Comparison of ENCODE assay signal across 1 cellular context in genomic region chr7:87345166-87345927, GRCh38.
A peak's percentile ranks its signal among the peaks of the same experiment; 100 is the strongest.
TF ChIP-seq lines count a peak whose summit lies in the region.

Gene CROT, plus strand, starts transcription at chr7:87345664. Its CDS starts 3,405 bp downstream, at chr7:87349069.

TF ChIP-seq in HepG2, 621 proteins besides CTCF, POLR2A, EP300 and RAD21 (continued from another document and continues in another):
- TF ChIP-seq GRHL1 (CRISPR knock-in tag; conservative IDR thresholded peaks at IDR 0.05) (no peak), ONECUT2 (CRISPR knock-in tag; IDR thresholded peaks at IDR 0.05) (peak; percentile 23; the same call in 1 of the 2 replicates), BCLAF1 (IDR thresholded peaks at IDR 0.05) (no peak), ZNF136 (CRISPR knock-in tag; IDR thresholded peaks at IDR 0.05; ENCODE audit: low read depth) (no peak), ZNF205 (CRISPR knock-in tag; IDR thresholded peaks at IDR 0.05) (peak; percentile 65; the same call in 1 of the 2 replicates), ZNF772 (CRISPR knock-in tag; IDR thresholded peaks at IDR 0.05) (peak; percentile 90), ZUFSP (CRISPR knock-in tag; IDR thresholded peaks at IDR 0.05; ENCODE audit: borderline replicate concordance) (no peak), CEBPB (IDR thresholded peaks at IDR 0.05; ENCODE audit: borderline replicate concordance, low read depth, low read length) (no peak), HES4 (CRISPR knock-in tag; IDR thresholded peaks at IDR 0.05; ENCODE audit: borderline replicate concordance) (no peak), CEBPG (CRISPR knock-in tag; IDR thresholded peaks at IDR 0.05) (no peak), DMTF1 (CRISPR knock-in tag; IDR thresholded peaks at IDR 0.05) (no peak), NRL (CRISPR knock-in tag; IDR thresholded peaks at IDR 0.05; ENCODE audit: borderline replicate concordance) (peak; percentile 94; the same call in 1 of the 2 replicates), ZNF407 (CRISPR knock-in tag; IDR thresholded peaks at IDR 0.05; ENCODE audit: not compliant biosample characterization) (peak; percentile 80), NR2C2 (CRISPR knock-in tag; IDR thresholded peaks at IDR 0.05; ENCODE audit: borderline replicate concordance) (no peak), KLF15 (CRISPR knock-in tag; IDR thresholded peaks at IDR 0.05; ENCODE audit: borderline replicate concordance) (no peak), SRSF9 (IDR thresholded peaks at IDR 0.05; ENCODE audit: borderline replicate concordance, insufficient read depth, low read depth, low read length, poor library complexity, severe bottlenecking) (no peak), DNMT1 (CRISPR knock-in tag; IDR thresholded peaks at IDR 0.05) (no peak), ZNF547 (CRISPR knock-in tag; IDR thresholded peaks at IDR 0.05) (no peak), JUN (CRISPR knock-in tag; IDR thresholded peaks at IDR 0.05) (no peak; the same call in 1 of the 2 replicates), ZNF281 (CRISPR knock-in tag; IDR thresholded peaks at IDR 0.05; ENCODE audit: borderline replicate concordance) (no peak), ZNF549 (CRISPR knock-in tag; IDR thresholded peaks at IDR 0.05) (no peak), BRD4 (CRISPR knock-in tag; IDR thresholded peaks at IDR 0.05) (no peak), ZFP62 (CRISPR knock-in tag; IDR thresholded peaks at IDR 0.05) (no peak), ZNF329 (CRISPR knock-in tag; IDR thresholded peaks at IDR 0.05; ENCODE audit: low read depth) (peak; percentile 91), GLI4 (CRISPR knock-in tag; IDR thresholded peaks at IDR 0.05; ENCODE audit: borderline replicate concordance) (no peak), ELF4 (CRISPR knock-in tag; IDR thresholded peaks at IDR 0.05; ENCODE audit: borderline replicate concordance) (peak; percentile 69; the same call in 1 of the 2 replicates), NPAS2 (CRISPR knock-in tag; IDR thresholded peaks at IDR 0.05; ENCODE audit: borderline replicate concordance) (no peak), ZNF552 (CRISPR knock-in tag; IDR thresholded peaks at IDR 0.05; ENCODE audit: borderline replicate concordance) (peak; percentile 52; the same call in 1 of the 2 replicates), CBX1 (IDR thresholded peaks at IDR 0.05; ENCODE audit: low read depth) (peak; percentile 91), MIER3 (CRISPR knock-in tag; IDR thresholded peaks at IDR 0.05; ENCODE audit: borderline replicate concordance) (no peak), IKZF5 (CRISPR knock-in tag; IDR thresholded peaks at IDR 0.05) (no peak; the same call in 1 of the 2 replicates), ZFP36L2 (CRISPR knock-in tag; IDR thresholded peaks at IDR 0.05) (no peak), ATF7-NPFF (CRISPR knock-in tag; IDR thresholded peaks at IDR 0.05; ENCODE audit: low read depth) (peak; percentile 85), SMARCE1 (IDR thresholded peaks at IDR 0.05; ENCODE audit: borderline replicate concordance) (no peak), TIGD3 (CRISPR knock-in tag; IDR thresholded peaks at IDR 0.05; ENCODE audit: borderline replicate concordance) (peak; percentile 86; the same call in 1 of the 2 replicates), ZNF768 (CRISPR knock-in tag; IDR thresholded peaks at IDR 0.05) (peak; percentile 49; the same call in 1 of the 2 replicates), NR2F6 (IDR thresholded peaks at IDR 0.05) (no peak), NR2F6 (CRISPR knock-in tag; IDR thresholded peaks at IDR 0.05) (no peak)
